ENCODE assay signal across 10 cellular contexts in the genomic region with DNA sequence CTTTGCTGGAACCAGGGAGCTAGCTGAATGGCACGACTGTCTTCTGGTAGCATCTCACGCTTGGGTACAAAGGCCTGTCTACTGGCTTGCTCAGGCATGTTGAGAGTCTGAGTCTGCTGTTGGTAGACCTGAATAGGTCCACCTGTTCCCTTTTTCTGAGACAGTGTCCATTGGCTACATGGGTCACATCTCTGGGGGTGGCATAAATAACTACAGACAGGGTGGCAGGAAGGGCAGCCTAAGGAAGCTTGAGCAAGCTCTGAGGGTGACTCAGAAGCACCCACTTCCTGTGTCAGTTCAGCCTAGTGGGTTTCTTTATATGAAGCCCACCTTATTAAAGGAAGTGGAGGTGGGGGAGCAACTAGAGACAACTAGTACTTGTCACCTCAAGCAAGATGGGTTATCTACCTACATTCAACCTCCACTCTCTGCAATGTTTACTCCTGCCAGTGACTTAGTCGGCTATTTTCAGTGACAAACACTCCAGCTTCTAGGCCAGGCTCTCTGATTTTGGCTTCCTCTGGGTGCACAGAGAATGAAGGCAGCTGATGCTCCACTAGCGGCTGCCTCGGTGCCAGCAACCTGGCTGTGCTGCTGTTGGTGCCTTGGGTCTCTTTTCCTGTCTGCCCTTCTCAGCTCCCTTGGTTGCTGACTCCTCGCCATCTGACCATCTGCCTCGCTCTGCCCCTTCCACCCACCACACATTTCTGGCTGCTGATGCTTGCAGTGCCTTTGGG. TPM values are rescaled to one million over a fixed set of nuclear protein-coding genes. Genes with fewer than 3 reads are reported as not detected.
A peak's percentile ranks its signal among the peaks of the same experiment; 100 is the strongest.
DNase-seq lines count a peak whose midpoint lies in the region; ATAC-seq, FAIRE-seq and TF ChIP-seq lines count a peak whose summit lies in the region.
"Had no signal": no experiment of that assay in that cellular context is flagged by ENCODE, and none has a peak within 500 bp of the region (broad histone marks: within the 10 kb centered on the region; RNA-seq: fewer than 3 reads in every experiment).

No MANE protein-coding gene starts in this region.

- H3K27me3 Mint-ChIP-seq in activated CD4-positive, alpha-beta memory T cell treated with anti-CD3 and anti-CD28 coated beads, Interleukin-2, amount 10 ng/mL, durations not matched to agents 7 days and 5 days: no peaks in the 10 kb centered on the region

- H3K27ac Mint-ChIP-seq in activated CD4-positive, alpha-beta memory T cell treated with anti-CD3 and anti-CD28 coated beads, Interleukin-2, amount 10 ng/mL, durations not matched to agents 7 days and 5 days: peak overlapping the region; percentile 90

- BruUV-seq in HepG2 (replicated peaks; lab: Mats Ljungman, UMichigan): no TSS peak

- H3K9ac ChIP-seq in HepG2 (ENCODE audit: insufficient read depth, low read depth, low read length): no peak overlapping the region

- H2AFZ ChIP-seq in HepG2 (ENCODE audit: low read length): no peak overlapping the region

- FAIRE-seq in HepG2 (lab: Jason Lieb, UNC): no peak

- H3K9me3 ChIP-seq in right lobe of liver (no peaks in the 10 kb centered on the region), HepG2 (ENCODE audit: low read length) (no peaks in the 10 kb centered on the region), transverse colon (no peaks in the 10 kb centered on the region), HAP-1 (no peaks in the 10 kb centered on the region)

- H3K4me1 ChIP-seq in right lobe of liver (peaks cover 0 to 7% (median 0%) of the 10 kb centered on the region in 4 donors), HepG2 (ENCODE audit: insufficient read depth, low read length) (peaks cover 21% of the 10 kb centered on the region), transverse colon (peaks cover 14 to 51% (median 18%) of the 10 kb centered on the region in 4 donors), HAP-1 (peaks cover 14% of the 10 kb centered on the region)

- no peaks in the 10 kb centered on the region for H3K9me3 Mint-ChIP-seq in activated CD4-positive, alpha-beta memory T cell treated with anti-CD3 and anti-CD28 coated beads, Interleukin-2, amount 10 ng/mL, durations not matched to agents 7 days and 5 days

- no peak for TF ChIP-seq POLR2A in right lobe of liver (IDR thresholded peaks at IDR 0.05)
- TF ChIP-seq POLR2A in HepG2 (IDR thresholded peaks at IDR 0.05; ENCODE audit: insufficient read depth in 1 of 2, low read depth in 2 of 2, low read length in 2 of 2): no peak
- TF ChIP-seq POLR2A in transverse colon (IDR thresholded peaks at IDR 0.05): no peak

- DNase-seq in right lobe of liver (peak in 1 of 3 donors; percentile 47), HepG2 (ENCODE audit: low spot score) (no peak), foreskin melanocyte (peak; percentile 15), transverse colon (no peak), HAP-1 (ENCODE audit: low spot score in 2 of 2) (no peak), DMS53 (lab: John Stamatoyannopoulos, UW) (no peak)
- peak; percentile 56 for DNase-seq in activated CD4-positive, alpha-beta memory T cell treated with anti-CD3 and anti-CD28 coated beads, Interleukin-2, amount 10 ng/mL, durations not matched to agents 7 days and 5 days
- DNase-seq: NCI-H774 had no signal

- in situ Hi-C loops in HepG2 (cut with HindIII; ENCODE audit: extremely low pct_ligation_motif_present, low pct_unique_long_range_greater_than_20kb) (loop anchor here (25.0 kb wide), 1 partner anchor 537 kb away; the partner anchor contains the start of gene TCAF1), transverse colon (cut with MboI; ENCODE audit: low pct_ligation_motif_present in 1 of 4, low pct_unique_long_range_greater_than_20kb in 1 of 4, low sequenced_read_pairs in 3 of 4) (no loop called here), HAP-1 (cut with MboI; ENCODE audit: low sequenced_read_pairs) (no loop called here)

- 49% methylated on average over 2 of the region's 7 CpGs for WGBS in right lobe of liver (ENCODE audit: insufficient coverage, low coverage, low lambda C conversion rate, missing lambda C conversion rate)
- WGBS in HepG2 (ENCODE audit: low lambda C conversion rate): 38% methylated on average over 7 of the region's 7 CpGs
- 83 to 87% methylated on average over 2 to 7 of the region's 7 CpGs for WGBS in transverse colon (ENCODE audit: low coverage in 1 of 2), 2 donors

- H3K36me3 Mint-ChIP-seq in activated CD4-positive, alpha-beta memory T cell treated with anti-CD3 and anti-CD28 coated beads, Interleukin-2, amount 10 ng/mL, durations not matched to agents 7 days and 5 days (ENCODE audit: low read depth): peaks cover 5% of the 10 kb centered on the region

- H3K27ac ChIP-seq in right lobe of liver (peak overlapping the region in 1 of 3 donors; percentile 47), HepG2 (ENCODE audit: extremely low read length, insufficient read depth, low read length) (no peak overlapping the region), transverse colon (peak overlapping the region; percentile 26 to 97 (median 67))

- no peak overlapping the region for H3K4me2 ChIP-seq in HepG2 (ENCODE audit: low read depth, low read length)

- TF ChIP-seq RAD21 in HepG2 (CRISPR knock-in tag; IDR thresholded peaks at IDR 0.05): no peak

- no peak for TF ChIP-seq CTCF in right lobe of liver (IDR thresholded peaks at IDR 0.05)
- TF ChIP-seq CTCF in HepG2 (CRISPR knock-in tag; IDR thresholded peaks at IDR 0.05): no peak
- no peak for TF ChIP-seq CTCF in transverse colon (IDR thresholded peaks at IDR 0.05)

- intact Hi-C loops in right lobe of liver (cut with DNase I): no loop called here
- intact Hi-C loops in HepG2 (cut with micrococcal nuclease; ENCODE audit: unreplicated experiment): no loop called here
- intact Hi-C loops in transverse colon (cut with DNase I; ENCODE audit: low total_unique reads): no loop called here

- ATAC-seq in right lobe of liver: peak in 3 of 4 donors; percentile 15 to 18 (median 16)
- no peak for ATAC-seq in HepG2
- no peak for ATAC-seq in GM18867 (IDR thresholded peaks at IDR 0.05; ENCODE audit: unreplicated experiment)

- H3K4me1 Mint-ChIP-seq in activated CD4-positive, alpha-beta memory T cell treated with anti-CD3 and anti-CD28 coated beads, Interleukin-2, amount 10 ng/mL, durations not matched to agents 7 days and 5 days: peaks cover 79% of the 10 kb centered on the region

- no peak overlapping the region for H3K4me3 Mint-ChIP-seq in activated CD4-positive, alpha-beta memory T cell treated with anti-CD3 and anti-CD28 coated beads, Interleukin-2, amount 10 ng/mL, durations not matched to agents 7 days and 5 days

- POLR2A ChIA-PET in HepG2 (lab: Yijun Ruan, JAX): interaction anchor here (1.0 kb wide), 1 partner anchor 21 kb away, joined by 3 read pairs; no protein-coding TSS in a partner anchor
- POLR2A ChIA-PET in activated CD4-positive, alpha-beta memory T cell treated with anti-CD3 and anti-CD28 coated beads, Interleukin-2, amount 10 ng/mL, durations not matched to agents 7 days and 5 days (lab: Charles Lee): interaction anchor here (0.6 to 2.6 kb wide), 14 partner anchors 9 to 135 kb away, joined by 3 to 12 read pairs (median 4); partner anchors contain the start of genes CASP2 and GSTK1

- CTCF ChIA-PET in HepG2 (lab: Yijun Ruan, JAX; ENCODE audit: low intra/inter-chr PET ratio, low total read pairs): no interaction called here
- CTCF ChIA-PET in activated CD4-positive, alpha-beta memory T cell treated with anti-CD3 and anti-CD28 coated beads, Interleukin-2, amount 10 ng/mL, durations not matched to agents 7 days and 5 days (lab: Charles Lee): interaction anchor here (0.6 to 2.7 kb wide), 15 partner anchors 8 to 591 kb away, joined by 3 to 14 read pairs (median 3); partner anchors contain the start of gene CASP2

- no peaks in the 10 kb centered on the region for H3K36me3 ChIP-seq in right lobe of liver
- H3K36me3 ChIP-seq in HepG2 (replicated peaks in 1 of 2; ENCODE audit: control insufficient read depth in 1 of 2, insufficient read depth in 2 of 2, low read length in 2 of 2): no peaks in the 10 kb centered on the region
- no peaks in the 10 kb centered on the region for H3K36me3 ChIP-seq in transverse colon
- H3K36me3 ChIP-seq in HAP-1 (replicated peaks): no peaks in the 10 kb centered on the region

- H3K27me3 ChIP-seq in right lobe of liver: no peaks in the 10 kb centered on the region
- H3K27me3 ChIP-seq in HepG2 (ENCODE audit: control insufficient read depth in 1 of 2, insufficient read depth in 2 of 2, low read length in 2 of 2): no peaks in the 10 kb centered on the region
- no peaks in the 10 kb centered on the region for H3K27me3 ChIP-seq in transverse colon
- H3K27me3 ChIP-seq in HAP-1 (ENCODE audit: low read depth): no peaks in the 10 kb centered on the region

- no peaks in the 10 kb centered on the region for H3K79me2 ChIP-seq in HepG2 (ENCODE audit: insufficient read depth, low read length)

- no peaks in the 10 kb centered on the region for H4K20me1 ChIP-seq in HepG2 (ENCODE audit: insufficient read depth, low read length)

- TF ChIP-seq EP300 in HepG2 (IDR thresholded peaks at IDR 0.05; ENCODE audit: low read depth in 2 of 2, low read length in 2 of 2) (no peak), HepG2 (CRISPR knock-in tag; IDR thresholded peaks at IDR 0.05; ENCODE audit: borderline replicate concordance) (no peak), transverse colon (IDR thresholded peaks at IDR 0.05; ENCODE audit: low read depth) (no peak)

- H3K4me3 ChIP-seq in right lobe of liver (no peak overlapping the region), HepG2 (replicated peaks in 1 of 3; ENCODE audit: insufficient read depth in 1 of 3, low read depth in 2 of 3, low read length in 3 of 3) (no peak overlapping the region), transverse colon (no peak overlapping the region), HAP-1 (no peak overlapping the region)

RNA-seq across cellular contexts. Expression of gene ZYX, which starts 5.7 kb away (rescaled TPM):
- 100 to 1,000 TPM in 1 of 6 experiments, 10 to 100 TPM in 5; 29.7 to 129 (median 43.6) TPM for total RNA-seq in right lobe of liver
- total RNA-seq in HepG2 (2016; rRNA removed; fragmentation: Illumina TruSeq; extraction: Trizol): 13.1 and 13.7 TPM in 2 replicates
- total RNA-seq in HepG2 (2016; cell fraction: cytosol; rRNA removed; fragmentation: Illumina TruSeq; extraction: Trizol; ENCODE audit: low read depth): 4.5 and 5.0 TPM in 2 replicates
- 13.1 and 14.8 TPM in 2 replicates for total RNA-seq in HepG2 (2016; cell fraction: insoluble cytoplasmic fraction; rRNA removed; fragmentation: Illumina TruSeq; extraction: Trizol)
- total RNA-seq in HepG2 (2016; cell fraction: membrane; rRNA removed; fragmentation: Illumina TruSeq; extraction: Trizol): 14.4 and 16.8 TPM in 2 replicates
- 17.7 and 17.8 TPM in 2 replicates for total RNA-seq in HepG2 (2016; cell fraction: nucleus; rRNA removed; fragmentation: Illumina TruSeq; extraction: Trizol)
- polyA plus RNA-seq in HepG2 (2011; rRNA removed): 9.9 and 10.5 TPM in 2 replicates
- 5.3 and 6.8 TPM in 2 replicates for polyA plus RNA-seq in HepG2 (2011; cell fraction: cytosol; rRNA removed)
- polyA plus RNA-seq in HepG2 (2011; cell fraction: nucleus; rRNA removed): 39.4 and 48.1 TPM in 2 replicates
- polyA plus RNA-seq in HepG2 (2012): 28.9 and 45.1 TPM in 2 replicates
- polyA plus RNA-seq in HepG2 (2016; cell fraction: cytosol; fragmentation: Illumina TruSeq; extraction: Trizol; ENCODE audit: low read depth): 21.1 and 21.6 TPM in 2 replicates
- 42.5 and 68.7 TPM in 2 replicates for polyA plus RNA-seq in HepG2 (2016; cell fraction: insoluble cytoplasmic fraction; fragmentation: Illumina TruSeq; extraction: Trizol; ENCODE audit: low read depth)
- polyA plus RNA-seq in HepG2 (2016; cell fraction: membrane; fragmentation: Illumina TruSeq; extraction: Trizol; ENCODE audit: low read depth): 38.4 and 41.1 TPM in 2 replicates
- polyA plus RNA-seq in HepG2 (2016; cell fraction: nucleus; fragmentation: Illumina TruSeq; extraction: Trizol; ENCODE audit: insufficient read depth, low read depth): 65.4 and 70.0 TPM in 2 replicates
- polyA minus RNA-seq in HepG2 (2011; rRNA and poly(A)+ RNA removed; ENCODE audit: low replicate concordance): 21.6 and 35.6 TPM in 2 replicates
- polyA minus RNA-seq in HepG2 (2011; cell fraction: cytosol; rRNA and poly(A)+ RNA removed): 17.9 and 21.7 TPM in 2 replicates
- 22.5 and 32.2 TPM in 2 replicates for polyA minus RNA-seq in HepG2 (2011; cell fraction: nucleus; rRNA and poly(A)+ RNA removed)
- total RNA-seq in activated CD4-positive, alpha-beta memory T cell treated with anti-CD3 and anti-CD28 coated beads, Interleukin-2, amount 10 ng/mL, durations not matched to agents 7 days and 5 days: 100 to 1,000 TPM; 235 to 249 TPM
- 100 to 1,000 TPM in 2 of 4 donors, 10 to 100 TPM in 2; 45.2 to 217 (median 110) TPM for total RNA-seq in transverse colon

RNA-seq across cellular contexts. Expression of gene FAM131B, which starts 13.0 kb away (rescaled TPM):
- total RNA-seq in right lobe of liver (under 1 TPM; 0.05 to 0.51 (median 0.14) TPM), HepG2 (2016; rRNA removed; fragmentation: Illumina TruSeq; extraction: Trizol) (0.07 TPM in 1 of 2 replicates, not detected in the other), transverse colon (10 to 100 TPM in 1 of 4 donors, 1 to 10 TPM in 3; 2.2 to 33.4 (median 4.7) TPM)
- not detected in 2 replicates for total RNA-seq in HepG2 (2016; cell fraction: cytosol; rRNA removed; fragmentation: Illumina TruSeq; extraction: Trizol; ENCODE audit: low read depth)
- 0.15 TPM in 1 of 2 replicates, not detected in the other for total RNA-seq in HepG2 (2016; cell fraction: insoluble cytoplasmic fraction; rRNA removed; fragmentation: Illumina TruSeq; extraction: Trizol)
- total RNA-seq in HepG2 (2016; cell fraction: membrane; rRNA removed; fragmentation: Illumina TruSeq; extraction: Trizol): not detected in 2 replicates
- total RNA-seq in HepG2 (2016; cell fraction: nucleus; rRNA removed; fragmentation: Illumina TruSeq; extraction: Trizol): not detected in 2 replicates
- not detected in 2 replicates for polyA plus RNA-seq in HepG2 (2011; rRNA removed)
- polyA plus RNA-seq in HepG2 (2011; cell fraction: cytosol; rRNA removed): not detected in 2 replicates
- polyA plus RNA-seq in HepG2 (2011; cell fraction: nucleus; rRNA removed): not detected in 2 replicates
- not detected in 2 replicates for polyA plus RNA-seq in HepG2 (2012)
- polyA plus RNA-seq in HepG2 (2016; cell fraction: cytosol; fragmentation: Illumina TruSeq; extraction: Trizol; ENCODE audit: low read depth): not detected in 2 replicates
- polyA plus RNA-seq in HepG2 (2016; cell fraction: insoluble cytoplasmic fraction; fragmentation: Illumina TruSeq; extraction: Trizol; ENCODE audit: low read depth): not detected in 2 replicates
- polyA plus RNA-seq in HepG2 (2016; cell fraction: membrane; fragmentation: Illumina TruSeq; extraction: Trizol; ENCODE audit: low read depth): not detected in 2 replicates
- polyA plus RNA-seq in HepG2 (2016; cell fraction: nucleus; fragmentation: Illumina TruSeq; extraction: Trizol; ENCODE audit: insufficient read depth, low read depth): not detected in 2 replicates
- polyA minus RNA-seq in HepG2 (2011; rRNA and poly(A)+ RNA removed; ENCODE audit: low replicate concordance): 0.54 TPM in 1 of 2 replicates, not detected in the other
- polyA minus RNA-seq in HepG2 (2011; cell fraction: cytosol; rRNA and poly(A)+ RNA removed): not detected in 2 replicates
- polyA minus RNA-seq in HepG2 (2011; cell fraction: nucleus; rRNA and poly(A)+ RNA removed): not detected in 2 replicates
- 1 to 10 TPM; 1.2 TPM for total RNA-seq in activated CD4-positive, alpha-beta memory T cell treated with anti-CD3 and anti-CD28 coated beads, Interleukin-2, amount 10 ng/mL, durations not matched to agents 7 days and 5 days

RNA-seq across cellular contexts. Expression of gene EPHA1, which starts 33.2 kb away (rescaled TPM):
- 10 to 100 TPM; 12.6 to 41.3 (median 16.5) TPM for total RNA-seq in right lobe of liver
- total RNA-seq in HepG2 (2016; rRNA removed; fragmentation: Illumina TruSeq; extraction: Trizol): 7.7 and 17.1 TPM in 2 replicates
- 2.7 and 3.2 TPM in 2 replicates for total RNA-seq in HepG2 (2016; cell fraction: cytosol; rRNA removed; fragmentation: Illumina TruSeq; extraction: Trizol; ENCODE audit: low read depth)
- 7.0 and 14.9 TPM in 2 replicates for total RNA-seq in HepG2 (2016; cell fraction: insoluble cytoplasmic fraction; rRNA removed; fragmentation: Illumina TruSeq; extraction: Trizol)
- 5.7 and 6.3 TPM in 2 replicates for total RNA-seq in HepG2 (2016; cell fraction: membrane; rRNA removed; fragmentation: Illumina TruSeq; extraction: Trizol)
- 14.0 and 17.5 TPM in 2 replicates for total RNA-seq in HepG2 (2016; cell fraction: nucleus; rRNA removed; fragmentation: Illumina TruSeq; extraction: Trizol)
- 4.6 and 8.1 TPM in 2 replicates for polyA plus RNA-seq in HepG2 (2011; rRNA removed)
- polyA plus RNA-seq in HepG2 (2011; cell fraction: cytosol; rRNA removed): 4.3 and 5.5 TPM in 2 replicates
- polyA plus RNA-seq in HepG2 (2011; cell fraction: nucleus; rRNA removed): 9.8 and 14.1 TPM in 2 replicates
- 4.8 and 5.8 TPM in 2 replicates for polyA plus RNA-seq in HepG2 (2012)
- 1.9 and 2.5 TPM in 2 replicates for polyA plus RNA-seq in HepG2 (2016; cell fraction: cytosol; fragmentation: Illumina TruSeq; extraction: Trizol; ENCODE audit: low read depth)
- 4.8 and 8.3 TPM in 2 replicates for polyA plus RNA-seq in HepG2 (2016; cell fraction: insoluble cytoplasmic fraction; fragmentation: Illumina TruSeq; extraction: Trizol; ENCODE audit: low read depth)
- 2.9 and 3.6 TPM in 2 replicates for polyA plus RNA-seq in HepG2 (2016; cell fraction: membrane; fragmentation: Illumina TruSeq; extraction: Trizol; ENCODE audit: low read depth)
- 17.9 and 25.7 TPM in 2 replicates for polyA plus RNA-seq in HepG2 (2016; cell fraction: nucleus; fragmentation: Illumina TruSeq; extraction: Trizol; ENCODE audit: insufficient read depth, low read depth)
- 0.07 and 13.9 TPM in 2 replicates for polyA minus RNA-seq in HepG2 (2011; rRNA and poly(A)+ RNA removed; ENCODE audit: low replicate concordance)
- 4.2 and 4.4 TPM in 2 replicates for polyA minus RNA-seq in HepG2 (2011; cell fraction: cytosol; rRNA and poly(A)+ RNA removed)
- 8.0 and 8.8 TPM in 2 replicates for polyA minus RNA-seq in HepG2 (2011; cell fraction: nucleus; rRNA and poly(A)+ RNA removed)
- total RNA-seq in activated CD4-positive, alpha-beta memory T cell treated with anti-CD3 and anti-CD28 coated beads, Interleukin-2, amount 10 ng/mL, durations not matched to agents 7 days and 5 days: 1 to 10 TPM; 1.1 to 1.2 TPM
- total RNA-seq in transverse colon: 10 to 100 TPM; 21.1 to 29.9 (median 24.8) TPM

RNA-seq across cellular contexts. Expression of gene CLCN1, which starts 59.6 kb away (rescaled TPM):
- total RNA-seq in right lobe of liver: not detected
- not detected in 2 replicates for total RNA-seq in HepG2 (2016; rRNA removed; fragmentation: Illumina TruSeq; extraction: Trizol)
- total RNA-seq in HepG2 (2016; cell fraction: cytosol; rRNA removed; fragmentation: Illumina TruSeq; extraction: Trizol; ENCODE audit: low read depth): not detected in 2 replicates
- total RNA-seq in HepG2 (2016; cell fraction: insoluble cytoplasmic fraction; rRNA removed; fragmentation: Illumina TruSeq; extraction: Trizol): not detected in 2 replicates
- total RNA-seq in HepG2 (2016; cell fraction: membrane; rRNA removed; fragmentation: Illumina TruSeq; extraction: Trizol): not detected in 2 replicates
- not detected in 2 replicates for total RNA-seq in HepG2 (2016; cell fraction: nucleus; rRNA removed; fragmentation: Illumina TruSeq; extraction: Trizol)
- 0.01 TPM in 1 of 2 replicates, not detected in the other for polyA plus RNA-seq in HepG2 (2011; rRNA removed)
- polyA plus RNA-seq in HepG2 (2011; cell fraction: cytosol; rRNA removed): not detected in 2 replicates
- polyA plus RNA-seq in HepG2 (2011; cell fraction: nucleus; rRNA removed): not detected in 2 replicates
- not detected in 2 replicates for polyA plus RNA-seq in HepG2 (2012)
- not detected in 2 replicates for polyA plus RNA-seq in HepG2 (2016; cell fraction: cytosol; fragmentation: Illumina TruSeq; extraction: Trizol; ENCODE audit: low read depth)
- polyA plus RNA-seq in HepG2 (2016; cell fraction: insoluble cytoplasmic fraction; fragmentation: Illumina TruSeq; extraction: Trizol; ENCODE audit: low read depth): not detected in 2 replicates
- polyA plus RNA-seq in HepG2 (2016; cell fraction: membrane; fragmentation: Illumina TruSeq; extraction: Trizol; ENCODE audit: low read depth): not detected in 2 replicates
- polyA plus RNA-seq in HepG2 (2016; cell fraction: nucleus; fragmentation: Illumina TruSeq; extraction: Trizol; ENCODE audit: insufficient read depth, low read depth): not detected in 2 replicates
- polyA minus RNA-seq in HepG2 (2011; rRNA and poly(A)+ RNA removed; ENCODE audit: low replicate concordance): 0.07 TPM in 1 of 2 replicates, not detected in the other
- not detected in 2 replicates for polyA minus RNA-seq in HepG2 (2011; cell fraction: cytosol; rRNA and poly(A)+ RNA removed)
- polyA minus RNA-seq in HepG2 (2011; cell fraction: nucleus; rRNA and poly(A)+ RNA removed): not detected in 2 replicates
- total RNA-seq in activated CD4-positive, alpha-beta memory T cell treated with anti-CD3 and anti-CD28 coated beads, Interleukin-2, amount 10 ng/mL, durations not matched to agents 7 days and 5 days: under 1 TPM in 1 of 2 experiments, not detected in 1; 0.10 TPM
- not detected for total RNA-seq in transverse colon
- total RNA-seq: aorta had no signal
- polyA plus RNA-seq: aorta had no signal

Comparison
In these comparisons a context has a peak if more than half of its experiments do, and no peak if none do; other contexts are left out.
1. ATAC-seq: peak in right lobe of liver (3 of 4); none in HepG2 (single experiment) and GM18867 (single experiment).
2. DNase-seq: peak in activated CD4-positive, alpha-beta memory T cell treated with anti-CD3 and anti-CD28 coated beads, Interleukin-2, amount 10 ng/mL, durations not matched to agents 7 days and 5 days (single experiment) and foreskin melanocyte (single experiment); none in HepG2 (single experiment), transverse colon (single experiment), HAP-1 (0 of 2) and DMS53 (single experiment).